ENCODE assay signal across 1 cellular context in genomic region chr11:111937859-111938258, GRCh38.
TF ChIP-seq lines count a peak whose summit lies in the region.

No MANE protein-coding gene starts in this region.

TF ChIP-seq in HepG2, 621 proteins besides CTCF, POLR2A, EP300 and RAD21:
- TF ChIP-seq ZNF781 (CRISPR knock-in tag; IDR thresholded peaks at IDR 0.05; ENCODE audit: borderline replicate concordance, not compliant biosample characterization): peak; percentile 31
- no peak for TF ChIP-seq PRMT3 (CRISPR knock-in tag; IDR thresholded peaks at IDR 0.05; ENCODE audit: borderline replicate concordance, low read depth)
- peak; percentile 16; the same call in 1 of the 2 replicates for TF ChIP-seq MEF2D (CRISPR knock-in tag; IDR thresholded peaks at IDR 0.05)
- TF ChIP-seq TFDP1 (CRISPR knock-in tag; IDR thresholded peaks at IDR 0.05; ENCODE audit: borderline replicate concordance): no peak
- TF ChIP-seq BCL3 (CRISPR knock-in tag; IDR thresholded peaks at IDR 0.05): no peak
- no peak for TF ChIP-seq ARNTL (CRISPR knock-in tag; IDR thresholded peaks at IDR 0.05)
- TF ChIP-seq ZNF569 (CRISPR knock-in tag; IDR thresholded peaks at IDR 0.05; ENCODE audit: borderline replicate concordance): no peak
- 0 out of 2 replicates have a peak, but pooled peaks have one; percentile 0 for TF ChIP-seq ZFX (CRISPR knock-in tag; IDR thresholded peaks at IDR 0.05; ENCODE audit: low read depth)
- 0 out of 2 replicates have a peak, but pooled peaks have one; percentile 7 for TF ChIP-seq PITX1 (CRISPR knock-in tag; IDR thresholded peaks at IDR 0.05)
- no peak for TF ChIP-seq NR3C1 (CRISPR knock-in tag; IDR thresholded peaks at IDR 0.05)
- no peak for TF ChIP-seq ZNF432 (CRISPR knock-in tag; IDR thresholded peaks at IDR 0.05; ENCODE audit: borderline replicate concordance)
- TF ChIP-seq NONO (IDR thresholded peaks at IDR 0.05): no peak
- TF ChIP-seq NONO (CRISPR knock-in tag; conservative IDR thresholded peaks at IDR 0.05): no peak
- TF ChIP-seq ZBTB38 (CRISPR knock-in tag; IDR thresholded peaks at IDR 0.05): peak; percentile 55; the same call in 1 of the 2 replicates
